1 cellular context compared by ENCODE assay signal in the genomic region with DNA sequence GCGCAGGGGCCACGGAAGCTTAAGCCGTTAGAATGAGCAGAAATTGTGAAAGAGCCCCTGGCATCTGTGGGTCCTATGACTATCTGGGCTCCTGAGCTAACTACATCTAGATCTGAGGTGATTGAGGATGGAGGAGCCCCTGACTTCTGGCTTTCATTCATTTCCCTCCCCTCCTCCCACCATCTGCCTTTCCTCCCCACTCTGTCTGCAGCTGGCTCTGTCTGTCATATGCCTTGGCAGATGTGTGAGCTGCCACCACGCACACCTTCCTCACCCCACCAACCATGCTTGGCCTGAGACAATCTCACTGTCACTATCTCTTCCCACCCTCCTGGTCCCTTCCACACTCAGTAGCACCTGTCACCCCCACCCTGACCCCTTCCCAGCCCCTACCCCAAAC.
TF ChIP-seq lines count a peak whose summit lies in the region.

No MANE protein-coding gene starts in this region.

TF ChIP-seq in GM12878, 131 proteins besides CTCF, POLR2A, EP300 and RAD21:
- 0 out of 2 replicates have a peak, but pooled peaks have one; percentile 24 for TF ChIP-seq MLLT1 (IDR thresholded peaks at IDR 0.05)
- TF ChIP-seq TCF12 (IDR thresholded peaks at IDR 0.05; ENCODE audit: low read depth, low read length) = no peak
TF ChIP-seq in GM12878: peak in this region for 1.
